1 cellular context compared by ENCODE assay signal in genomic region chr1:16497474-16497904, GRCh38.
TF ChIP-seq lines count a peak whose summit lies in the region.
"Not testable (repeated sequence)": the region's sequence is repeated elsewhere in the genome, so short reads cannot be mapped to it uniquely, and the experiment has no call there.

No MANE protein-coding gene starts in this region.

TF ChIP-seq in K562, 482 proteins besides CTCF, POLR2A, EP300 and RAD21 (continued from another document):
- TF ChIP-seq TFAP4 (CRISPR knock-in tag; IDR thresholded peaks at IDR 0.05; ENCODE audit: borderline replicate concordance) (0 out of 2 replicates have a peak, but pooled peaks have one; percentile 37), ZNF121 (CRISPR knock-in tag; conservative IDR thresholded peaks at IDR 0.05) (peak; percentile 98), PHF21A (IDR thresholded peaks at IDR 0.05; ENCODE audit: borderline replicate concordance, low read depth) (peak; percentile 87; the same call in 1 of the 2 replicates), ZNF740 (CRISPR knock-in tag; IDR thresholded peaks at IDR 0.05) (0 out of 2 replicates have a peak, but pooled peaks have one; percentile 38), RBM25 (IDR thresholded peaks at IDR 0.05; ENCODE audit: low read depth, low read length, severe bottlenecking) (peak; percentile 1)
- not testable (repeated sequence) for TF ChIP-seq ZNF740 (tag; IDR thresholded peaks at IDR 0.05)
TF ChIP-seq in K562: peak in this region for 10; not testable (repeated sequence) for 472.
